ENCODE assay signal across 13 cellular contexts in the genomic region with DNA sequence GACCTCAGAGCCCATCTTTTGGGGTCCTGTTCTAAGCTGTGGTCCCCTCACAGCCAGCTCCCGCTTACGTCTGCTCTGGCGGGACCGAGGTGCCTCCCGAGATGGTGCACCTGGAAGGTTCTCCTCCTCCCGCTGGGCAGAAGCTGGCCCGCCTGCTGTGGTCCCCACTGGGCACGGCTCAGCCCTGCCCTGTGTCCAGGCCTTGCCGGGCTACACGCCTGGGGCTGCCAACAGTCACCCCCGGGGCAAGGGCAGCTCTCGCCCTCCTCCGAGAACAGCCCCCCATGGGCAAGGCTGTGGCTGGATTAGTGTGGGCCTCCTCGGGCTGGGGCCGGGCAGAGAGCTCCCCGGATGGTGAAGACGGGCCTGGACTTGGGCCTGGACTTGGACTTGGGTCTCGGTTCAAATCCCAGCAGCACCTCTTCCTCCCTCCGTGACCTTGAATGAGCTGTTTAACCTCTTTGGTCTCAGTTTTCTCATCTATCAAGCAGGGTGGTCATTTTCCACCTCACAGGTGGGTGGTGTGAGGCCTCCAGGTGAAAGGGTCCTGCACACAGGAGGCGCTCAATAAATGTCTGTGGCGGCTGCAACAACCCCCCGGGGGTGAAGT. TPM values are rescaled to one million over a fixed set of nuclear protein-coding genes. Genes with fewer than 3 reads are reported as not detected.
DNase-seq lines count a peak whose midpoint lies in the region; ATAC-seq and TF ChIP-seq lines count a peak whose summit lies in the region.
"Had no signal": no experiment of that assay in that cellular context is flagged by ENCODE, and none has a peak within 500 bp of the region (broad histone marks: within the 10 kb centered on the region; RNA-seq: fewer than 3 reads in every experiment).

No MANE protein-coding gene starts in this region.

- H3K4me1 Mint-ChIP-seq in activated naive CD4-positive, alpha-beta T cell treated with anti-CD3 and anti-CD28 coated beads, Interleukin-2, amount 50 U/mL, for 24 hours, result peaks cover 3% of the 10 kb centered on the region
- H3K4me1 Mint-ChIP-seq in immature natural killer cell, result peaks cover 29 to 32% of the 10 kb centered on the region in 2 donors

- H3K27ac Mint-ChIP-seq in activated naive CD4-positive, alpha-beta T cell treated with anti-CD3 and anti-CD28 coated beads, Interleukin-2, amount 50 U/mL, for 24 hours, result peak overlapping the region; percentile 83
- H3K27ac Mint-ChIP-seq in immature natural killer cell, result peak overlapping the region; percentile 73 to 96 (median 85)
- H3K27ac Mint-ChIP-seq: mesothelial cell of epicardium had no signal

- no peaks in the 10 kb centered on the region for H3K9me3 ChIP-seq in upper lobe of right lung
- H3K9me3 ChIP-seq: BLaER1 treated with 17β-estradiol and CSF1 and Interleukin-3, amounts not matched to agents 10 nM and 100 nM; right atrium auricular region had no signal

- H3K36me3 ChIP-seq in upper lobe of right lung, result no peaks in the 10 kb centered on the region
- H3K36me3 ChIP-seq: right atrium auricular region had no signal

- H3K27me3 ChIP-seq in upper lobe of right lung, result no peaks in the 10 kb centered on the region
- H3K27me3 ChIP-seq: BLaER1 treated with 17β-estradiol and CSF1 and Interleukin-3, amounts not matched to agents 10 nM and 100 nM; right atrium auricular region had no signal

- ATAC-seq in upper lobe of right lung, result peak; percentile 4

- no peak overlapping the region for H3K4me3 ChIP-seq in upper lobe of right lung
- H3K4me3 ChIP-seq: BLaER1 treated with 17β-estradiol and CSF1 and Interleukin-3, amounts not matched to agents 10 nM and 100 nM; right atrium auricular region had no signal

- H3K36me3 Mint-ChIP-seq in activated naive CD4-positive, alpha-beta T cell treated with anti-CD3 and anti-CD28 coated beads, Interleukin-2, amount 50 U/mL, for 24 hours, result peaks cover 6% of the 10 kb centered on the region
- H3K36me3 Mint-ChIP-seq in immature natural killer cell, result peaks cover 3 to 10% (median 3%) of the 10 kb centered on the region in 3 donors

- no peak for TF ChIP-seq CTCF in upper lobe of right lung (IDR thresholded peaks at IDR 0.05)

- no peak overlapping the region for H3K27ac ChIP-seq in upper lobe of right lung
- H3K27ac ChIP-seq: BLaER1 treated with 17β-estradiol and CSF1 and Interleukin-3, amounts not matched to agents 10 nM and 100 nM; right atrium auricular region had no signal

- H3K4me3 Mint-ChIP-seq in activated naive CD4-positive, alpha-beta T cell treated with anti-CD3 and anti-CD28 coated beads, Interleukin-2, amount 50 U/mL, for 24 hours, result no peak overlapping the region
- peak overlapping the region; percentile 27 to 69 (median 44) for H3K4me3 Mint-ChIP-seq in immature natural killer cell
- H3K4me3 Mint-ChIP-seq: mesothelial cell of epicardium had no signal

- H3K27me3 Mint-ChIP-seq in activated naive CD4-positive, alpha-beta T cell treated with anti-CD3 and anti-CD28 coated beads, Interleukin-2, amount 50 U/mL, for 24 hours, result no peaks in the 10 kb centered on the region
- H3K27me3 Mint-ChIP-seq in immature natural killer cell (ENCODE audit: low read depth in 3 of 3), result peaks cover 40 to 58% (median 48%) of the 10 kb centered on the region in 3 donors

- H3K4me1 ChIP-seq in upper lobe of right lung, result peaks cover 4% of the 10 kb centered on the region

- intact Hi-C loops in upper lobe of right lung (cut with DNase I), result no loop called here

- no peaks in the 10 kb centered on the region for H3K9me3 Mint-ChIP-seq in activated naive CD4-positive, alpha-beta T cell treated with anti-CD3 and anti-CD28 coated beads, Interleukin-2, amount 50 U/mL, for 24 hours
- H3K9me3 Mint-ChIP-seq in immature natural killer cell, result peaks cover 0 to 2% (median 0%) of the 10 kb centered on the region in 6 donors
- H3K9me3 Mint-ChIP-seq: mesothelial cell of epicardium had no signal

- no peak for DNase-seq in activated naive CD4-positive, alpha-beta T cell treated with Interleukin-2 at 50 U/mL for 16 hours
- DNase-seq in SK-N-DZ (ENCODE audit: low spot score), result peak; percentile 51
- DNase-seq in immature natural killer cell, result peak; percentile 24 to 39 (median 30)
- no peak for DNase-seq in upper lobe of right lung
- DNase-seq in H4 (ENCODE audit: low spot score), result no peak
- no peak for DNase-seq in NCI-H510A (lab: John Stamatoyannopoulos, UW)
- no peak for DNase-seq in NCI-H510A treated with DMSO at 0.1 percent for 48 hours (lab: John Stamatoyannopoulos, UW)
- DNase-seq: NCI-H446 had no signal

RNA-seq across cellular contexts. Expression of gene BAIAP2L2, which starts 1.0 kb away (rescaled TPM):
- 1.3 and 1.9 TPM in 2 replicates for polyA plus RNA-seq in SK-N-DZ (2014; cell fraction: cytosol; rRNA removed)
- 2.5 and 5.6 TPM in 2 replicates for polyA plus RNA-seq in SK-N-DZ (2014; cell fraction: nucleus; rRNA removed)
- under 1 TPM in 1 of 3 donors, not detected in 2; 0.21 TPM for polyA plus RNA-seq in immature natural killer cell
- 0.29 TPM for total RNA-seq in upper lobe of right lung
- not detected in 2 replicates for total RNA-seq in H4 (2014; rRNA removed; shearing (Covaris generic))

RNA-seq across cellular contexts. Expression of gene SLC16A8, which starts 25.5 kb away (rescaled TPM):
- not detected in 2 replicates for polyA plus RNA-seq in SK-N-DZ (2014; cell fraction: cytosol; rRNA removed)
- polyA plus RNA-seq in SK-N-DZ (2014; cell fraction: nucleus; rRNA removed), result not detected in 2 replicates
- polyA plus RNA-seq in immature natural killer cell, result under 1 TPM in 1 of 3 donors, not detected in 2; 0.42 TPM
- total RNA-seq in upper lobe of right lung, result not detected
- total RNA-seq in H4 (2014; rRNA removed; shearing (Covaris generic)), result not detected in 2 replicates
- total RNA-seq: astrocyte had no signal

RNA-seq across cellular contexts. Expression of gene PICK1, which starts 52.3 kb away (rescaled TPM):
- 34.4 and 37.6 TPM in 2 replicates for polyA plus RNA-seq in SK-N-DZ (2014; cell fraction: cytosol; rRNA removed)
- 139 and 169 TPM in 2 replicates for polyA plus RNA-seq in SK-N-DZ (2014; cell fraction: nucleus; rRNA removed)
- 10 to 100 TPM in 1 of 3 donors, 1 to 10 TPM in 1, under 1 TPM in 1; 0.12 to 11.1 (median 6.0) TPM for polyA plus RNA-seq in immature natural killer cell
- 31.8 TPM for total RNA-seq in upper lobe of right lung
- 15.8 and 21.7 TPM in 2 replicates for total RNA-seq in H4 (2014; rRNA removed; shearing (Covaris generic))

Comparison
In these comparisons a context has a peak if more than half of its experiments do, and no peak if none do; other contexts are left out.
1. DNase-seq: peak in SK-N-DZ (single experiment) and immature natural killer cell (3 of 3); none in activated naive CD4-positive, alpha-beta T cell treated with Interleukin-2 at 50 U/mL for 16 hours (single experiment), upper lobe of right lung (single experiment), H4 (single experiment), NCI-H510A (single experiment) and NCI-H510A treated with DMSO at 0.1 percent for 48 hours (single experiment).